24 cellular contexts compared by ENCODE assay signal in genomic region chrX:50167366-50167765, GRCh38. TPM values are rescaled to one million over a fixed set of nuclear protein-coding genes. Genes with fewer than 3 reads are reported as not detected.
A peak's percentile ranks its signal among the peaks of the same experiment; 100 is the strongest.
DNase-seq lines count a peak whose midpoint lies in the region; ATAC-seq, FAIRE-seq and TF ChIP-seq lines count a peak whose summit lies in the region.
"Had no signal": no experiment of that assay in that cellular context is flagged by ENCODE, and none has a peak within 500 bp of the region (broad histone marks: within the 10 kb centered on the region; RNA-seq: fewer than 3 reads in every experiment).

No MANE protein-coding gene starts in this region.

- H3K27me3 ChIP-seq in lower lobe of right lung (ENCODE audit: low read depth) (no peaks in the 10 kb centered on the region), small intestine (ENCODE audit: control insufficient read depth in 2 of 2, insufficient read depth in 2 of 2, low read length in 2 of 2) (no peaks in the 10 kb centered on the region), WERI-Rb-1 (ENCODE audit: insufficient read depth, low read depth, severe bottlenecking) (peaks cover 50% of the 10 kb centered on the region)
- H3K27me3 ChIP-seq: BE2C had no signal

- H3K4me1 ChIP-seq in lower lobe of right lung: no peaks in the 10 kb centered on the region
- no peaks in the 10 kb centered on the region for H3K4me1 ChIP-seq in small intestine (ENCODE audit: control insufficient read depth in 2 of 2, insufficient read depth in 1 of 2, low read depth in 1 of 2, low read length in 1 of 2)
- H3K4me1 ChIP-seq: BE2C had no signal

- peak; percentile 18 for DNase-seq in NCI-H2029 treated with DMSO at 0.1 percent for 48 hours (lab: John Stamatoyannopoulos, UW)
- no peak for DNase-seq in lower lobe of right lung
- DNase-seq in small intestine: peak; percentile 35
- no peak for DNase-seq in KG1 (lab: John Stamatoyannopoulos, UW)
- no peak for DNase-seq in WERI-Rb-1
- no peak for DNase-seq in GM20000 (ENCODE audit: low spot score)
- DNase-seq: ACHN; BE2C; C1 segment of cervical spinal cord; CD4-positive, CD25-positive, alpha-beta regulatory T cell; CD8-positive, alpha-beta memory T cell; COR-L47; DMS 273 treated with DMSO at 0.1 percent for 48 hours; DMS53; DND-41; EL; HCEC 1CT had no signal

- intact Hi-C loops in lower lobe of right lung (cut with DNase I): no loop called here

- no peak overlapping the region for H3K4me3 ChIP-seq in lower lobe of right lung
- H3K4me3 ChIP-seq in small intestine (ENCODE audit: low read depth in 1 of 2, low read length in 2 of 2): no peak overlapping the region
- H3K4me3 ChIP-seq in WERI-Rb-1 (ENCODE audit: low read depth, low read length): no peak overlapping the region
- H3K4me3 ChIP-seq: GM12878, GM23338 had no signal

- ATAC-seq in lower lobe of right lung: peak; percentile 39 to 44
- ATAC-seq: GM12878, GM23338, HepG2 had no signal

- H3K36me3 ChIP-seq in lower lobe of right lung: no peaks in the 10 kb centered on the region
- H3K36me3 ChIP-seq in small intestine (ENCODE audit: control insufficient read depth in 2 of 2, insufficient read depth in 2 of 2, low read length in 2 of 2): no peaks in the 10 kb centered on the region
- no peaks in the 10 kb centered on the region for H3K36me3 ChIP-seq in WERI-Rb-1
- H3K36me3 ChIP-seq: BE2C had no signal

- H3K9me3 ChIP-seq in lower lobe of right lung (no peaks in the 10 kb centered on the region), small intestine (ENCODE audit: control insufficient read depth, low read depth) (no peaks in the 10 kb centered on the region), WERI-Rb-1 (ENCODE audit: severe bottlenecking) (no peaks in the 10 kb centered on the region)
- H3K9me3 ChIP-seq: BE2C had no signal

- 36 to 69% (median 52%) methylated on average over 7 of the region's 7 CpGs for WGBS in small intestine, 3 donors

- TF ChIP-seq CTCF in lower lobe of right lung (IDR thresholded peaks at IDR 0.05) (no peak), WERI-Rb-1 (IDR thresholded peaks at IDR 0.05; ENCODE audit: low read depth, low read length) (no peak), GM20000 (IDR thresholded peaks at IDR 0.05; ENCODE audit: extremely low read depth, missing control alignments) (no peak)

- H3K27ac ChIP-seq in lower lobe of right lung: no peak overlapping the region
- no peak overlapping the region for H3K27ac ChIP-seq in small intestine (ENCODE audit: low read depth in 1 of 2, low read length in 1 of 2)
- H3K27ac ChIP-seq in WERI-Rb-1: no peak overlapping the region

- no peak for FAIRE-seq in small intestine (lab: Jason Lieb, UNC)
- FAIRE-seq: A204.1, GM12878, GM18507, H54, HepG2 had no signal

RNA-seq across cellular contexts. Expression of gene AKAP4, which starts 33.4 kb away (rescaled TPM):
- total RNA-seq in lower lobe of right lung: not detected
- not detected for polyA plus RNA-seq in small intestine
- total RNA-seq: CD4-positive, CD25-positive, alpha-beta regulatory T cell; CD8-positive, alpha-beta memory T cell; G401; GM12878; GM23338; HepG2 had no signal
- polyA plus RNA-seq: CD4-positive, CD25-positive, alpha-beta regulatory T cell; CD8-positive, alpha-beta memory T cell; GM12878; GM23338; HepG2 had no signal

RNA-seq across cellular contexts. Expression of gene CCNB3, which starts 37.2 kb away (rescaled TPM):
- total RNA-seq in lower lobe of right lung: 0.71 TPM
- under 1 TPM in 2 of 3 donors, not detected in 1; 0.12 to 0.54 TPM for polyA plus RNA-seq in small intestine
- total RNA-seq: G401 had no signal
- polyA plus RNA-seq: CD4-positive, CD25-positive, alpha-beta regulatory T cell; CD8-positive, alpha-beta memory T cell had no signal

Comparison
In these comparisons a context has a peak if more than half of its experiments do, and no peak if none do; other contexts are left out.
1. DNase-seq: peak in NCI-H2029 treated with DMSO at 0.1 percent for 48 hours (single experiment) and small intestine (single experiment); none in lower lobe of right lung (single experiment), KG1 (single experiment), WERI-Rb-1 (single experiment) and GM20000 (single experiment).